In genomic region chr18:29925566-29925965, GRCh38 we compare ENCODE assay signal across 36 cellular contexts.
"Had no signal": no experiment of that assay in that cellular context is flagged by ENCODE, and none has a peak within 500 bp of the region (broad histone marks: within the 10 kb centered on the region; RNA-seq: fewer than 3 reads in every experiment).

No MANE protein-coding gene starts in this region.

- H3K36me3 ChIP-seq: MG63 had no signal

- H3K4me3 ChIP-seq: MG63 had no signal

- H3K9me3 ChIP-seq: MG63 had no signal

- H3K27me3 ChIP-seq: MG63 had no signal

- DNase-seq: Karpas-422, Kasumi-1, MG63, MM.1S, MV-4-11, NCI-H1048, NCI-H1092, NCI-H1092 treated with DMSO at 0.1 percent for 48 hours, NCI-H1105, NCI-H1105 treated with DMSO at 0.1 percent for 48 hours, NCI-H1417, NCI-H1417 treated with DMSO at 0.1 percent for 48 hours, NCI-H1436, NCI-H1436 treated with DMSO at 0.1 percent for 48 hours, NCI-H146, NCI-H1694, NCI-H1694 treated with DMSO at 0.1 percent for 48 hours, NCI-H187, NCI-H187 treated with DMSO at 0.1 percent for 48 hours, NCI-H1930, NCI-H2029, NCI-H2029 treated with DMSO at 0.1 percent for 48 hours, NCI-H2081, NCI-H2081 treated with DMSO at 0.1 percent for 48 hours, NCI-H2107, NCI-H2171, NCI-H2171 treated with DMSO at 0.1 percent for 48 hours, NCI-H2227 treated with DMSO at 0.1 percent for 48 hours, NCI-H226, NCI-H345, NCI-H446, NCI-H446 treated with DMSO at 0.1 percent for 48 hours, NCI-H510A, NCI-H510A treated with DMSO at 0.1 percent for 48 hours, NCI-H524, NCI-H524 treated with DMSO at 0.1 percent for 48 hours had no signal
